ENCODE assay signal across 12 cellular contexts in the genomic region with DNA sequence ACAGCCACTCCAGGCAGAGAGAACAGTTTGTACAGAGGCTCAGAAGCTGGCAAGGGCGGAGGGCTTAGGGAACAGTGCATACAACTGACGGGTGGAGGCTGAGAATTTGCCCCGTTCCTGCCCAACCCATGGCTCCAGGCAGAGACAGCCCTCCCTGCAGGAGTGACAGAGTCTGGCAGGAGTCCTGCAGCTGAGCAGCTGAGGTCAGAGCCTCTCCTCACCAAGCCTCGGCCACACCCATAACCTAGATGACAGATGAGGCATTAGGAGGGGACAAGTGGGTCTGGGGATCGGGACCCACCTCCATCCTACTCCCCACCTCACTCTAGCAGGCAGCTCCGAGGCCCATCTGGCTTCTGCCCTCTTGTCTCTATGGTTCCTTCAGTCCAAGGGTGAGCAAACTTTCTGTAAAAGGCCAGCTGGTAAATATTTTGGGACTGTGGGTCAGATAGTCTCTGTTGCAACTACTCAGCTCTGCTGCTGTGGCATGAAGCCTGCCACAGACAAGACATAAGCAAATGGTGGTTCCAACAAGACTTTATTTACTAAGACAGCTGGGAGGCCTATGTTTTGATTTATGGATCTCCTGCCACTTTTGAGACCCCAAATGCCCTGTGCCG.
DNase-seq lines count a peak whose midpoint lies in the region; ATAC-seq, FAIRE-seq and TF ChIP-seq lines count a peak whose summit lies in the region.
"Had no signal": no experiment of that assay in that cellular context is flagged by ENCODE, and none has a peak within 500 bp of the region (broad histone marks: within the 10 kb centered on the region; RNA-seq: fewer than 3 reads in every experiment).

No MANE protein-coding gene starts in this region.

- H3K27ac Mint-ChIP-seq in chondrocyte (ENCODE audit: unreplicated experiment): peak overlapping the region; percentile 82
- H3K27ac Mint-ChIP-seq: activated naive CD4-positive, alpha-beta T cell treated with anti-CD3 and anti-CD28 coated beads, Interleukin-2, amount 50 U/mL, for 24 hours had no signal

- TF ChIP-seq CTCF in chondrocyte (IDR thresholded peaks at IDR 0.05) (no peak), lower leg skin (IDR thresholded peaks at IDR 0.05) (no peak), suprapubic skin (IDR thresholded peaks at IDR 0.05) (no peak), brain microvascular endothelial cell (IDR thresholded peaks at IDR 0.05; ENCODE audit: low read depth, low read length, missing control alignments) (no peak)

- no peak for DNase-seq in HTR-8/SVneo (ENCODE audit: insufficient read length, low spot score)
- no peak for DNase-seq in chondrocyte (ENCODE audit: low spot score)
- DNase-seq in lower leg skin (ENCODE audit: low spot score in 2 of 2): peak; percentile 82 to 91
- DNase-seq in suprapubic skin (ENCODE audit: low spot score in 2 of 2): peak; percentile 81 to 87
- no peak for DNase-seq in brain microvascular endothelial cell
- no peak for DNase-seq in GM19238 (ENCODE audit: insufficient read length, low spot score)
- no peak for DNase-seq in NOMO-1 treated with dmso at 0.1 percent for 144 hours (lab: John Stamatoyannopoulos, UW; ENCODE audit: unreplicated experiment)
- DNase-seq: HCEC 1CT, NCI-H1105 treated with DMSO at 0.1 percent for 48 hours, NCI-H524 had no signal

- 36 to 39% methylated on average over 7 of the region's 7 CpGs for WGBS in lower leg skin, 2 donors
- 44% methylated on average over 7 of the region's 7 CpGs for WGBS in suprapubic skin

- H3K36me3 Mint-ChIP-seq in chondrocyte (ENCODE audit: low read depth): peaks cover 1% of the 10 kb centered on the region
- H3K36me3 Mint-ChIP-seq: activated naive CD4-positive, alpha-beta T cell treated with anti-CD3 and anti-CD28 coated beads, Interleukin-2, amount 50 U/mL, for 24 hours had no signal

- H3K27me3 Mint-ChIP-seq in chondrocyte (ENCODE audit: low read depth): no peaks in the 10 kb centered on the region

- peaks cover 51% of the 10 kb centered on the region for H3K4me1 ChIP-seq in suprapubic skin

- H3K9me3 Mint-ChIP-seq in chondrocyte (ENCODE audit: low read depth): peaks cover 3% of the 10 kb centered on the region
- H3K9me3 Mint-ChIP-seq: activated naive CD4-positive, alpha-beta T cell treated with anti-CD3 and anti-CD28 coated beads, Interleukin-2, amount 50 U/mL, for 24 hours had no signal

- intact Hi-C loops in lower leg skin (cut with DNase I; ENCODE audit: low total_unique reads): loop anchor here (10.0 kb wide), 1 partner anchor 154 kb away; a partner anchor contains a TSS

- no peak for ATAC-seq in HG03457 (IDR thresholded peaks at IDR 0.05; ENCODE audit: unreplicated experiment)

- in situ Hi-C loops in brain microvascular endothelial cell (cut with HindIII; ENCODE audit: low pct_ligation_motif_present, low sequenced_read_pairs): no loop called here

- TF ChIP-seq POLR2A in lower leg skin (IDR thresholded peaks at IDR 0.05): no peak
- no peak for TF ChIP-seq POLR2A in suprapubic skin (IDR thresholded peaks at IDR 0.05)

- H3K36me3 ChIP-seq in suprapubic skin (no peaks in the 10 kb centered on the region), brain microvascular endothelial cell (replicated peaks) (no peaks in the 10 kb centered on the region)

- H3K9me3 ChIP-seq in suprapubic skin: no peaks in the 10 kb centered on the region

- H3K4me3 ChIP-seq in lower leg skin (ENCODE audit: low read depth, poor library complexity, severe bottlenecking) (no peak overlapping the region), suprapubic skin (no peak overlapping the region), brain microvascular endothelial cell (ENCODE audit: low read depth, low read length) (no peak overlapping the region)

- peak; percentile 16 for FAIRE-seq in HTR-8/SVneo (lab: Jason Lieb, UNC)

- H3K27me3 ChIP-seq in suprapubic skin: no peaks in the 10 kb centered on the region
- H3K27me3 ChIP-seq in brain microvascular endothelial cell (replicated peaks): no peaks in the 10 kb centered on the region

- H3K4me1 Mint-ChIP-seq in chondrocyte (ENCODE audit: low read depth): peaks cover 60% of the 10 kb centered on the region
- H3K4me1 Mint-ChIP-seq: activated naive CD4-positive, alpha-beta T cell treated with anti-CD3 and anti-CD28 coated beads, Interleukin-2, amount 50 U/mL, for 24 hours had no signal

- H3K4me3 Mint-ChIP-seq in chondrocyte (ENCODE audit: unreplicated experiment): no peak overlapping the region
- H3K4me3 Mint-ChIP-seq: activated naive CD4-positive, alpha-beta T cell treated with anti-CD3 and anti-CD28 coated beads, Interleukin-2, amount 50 U/mL, for 24 hours had no signal

- no peak for TF ChIP-seq EP300 in suprapubic skin (IDR thresholded peaks at IDR 0.05)

- H3K27ac ChIP-seq in suprapubic skin: peak overlapping the region; percentile 92
- H3K27ac ChIP-seq in brain microvascular endothelial cell: no peak overlapping the region

Comparison
In these comparisons a context has a peak if more than half of its experiments do, and no peak if none do; other contexts are left out.
1. DNase-seq: peak in lower leg skin (2 of 2) and suprapubic skin (2 of 2); none in HTR-8/SVneo (single experiment), chondrocyte (single experiment), brain microvascular endothelial cell (single experiment), GM19238 (single experiment) and NOMO-1 treated with dmso at 0.1 percent for 144 hours (single experiment).